ENCODE assay signal across 9 cellular contexts in the genomic region with DNA sequence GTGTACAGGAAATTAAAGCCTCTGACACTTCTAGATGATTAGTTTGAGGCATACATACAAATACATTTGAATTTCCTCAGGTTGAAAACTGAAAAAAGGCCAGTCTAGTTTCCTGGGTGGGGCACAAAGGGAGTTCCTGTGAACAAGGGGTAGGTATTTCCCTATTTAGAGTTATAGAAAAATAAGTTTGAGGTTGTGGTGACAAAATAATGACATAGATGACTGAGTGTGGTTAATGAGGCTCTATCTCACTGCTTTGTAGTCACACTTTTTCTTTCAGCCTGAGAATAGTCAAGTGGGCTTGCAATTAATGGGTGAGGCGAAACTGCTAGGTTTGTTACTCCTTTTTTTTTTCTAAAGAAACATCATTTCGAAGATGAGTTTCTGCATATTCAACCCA. TPM values are rescaled to one million over a fixed set of nuclear protein-coding genes. Genes with fewer than 3 reads are reported as not detected.
A peak's percentile ranks its signal among the peaks of the same experiment; 100 is the strongest.
DNase-seq lines count a peak whose midpoint lies in the region; ATAC-seq and TF ChIP-seq lines count a peak whose summit lies in the region.
"Had no signal": no experiment of that assay in that cellular context is flagged by ENCODE, and none has a peak within 500 bp of the region (broad histone marks: within the 10 kb centered on the region; RNA-seq: fewer than 3 reads in every experiment).

No MANE protein-coding gene starts in this region.

- in situ Hi-C loops in brain microvascular endothelial cell (cut with HindIII; ENCODE audit: low pct_ligation_motif_present, low sequenced_read_pairs), result no loop called here

- no peaks in the 10 kb centered on the region for H3K36me3 ChIP-seq in KMS-11 (ENCODE audit: insufficient read depth)
- H3K36me3 ChIP-seq in brain microvascular endothelial cell (replicated peaks), result no peaks in the 10 kb centered on the region
- H3K36me3 ChIP-seq: thoracic aorta had no signal

- peaks cover 49 to 52% of the 10 kb centered on the region in 2 donors for H3K4me1 Mint-ChIP-seq in effector memory CD8-positive, alpha-beta T cell (ENCODE audit: low read depth in 2 of 2)
- peaks cover 14% of the 10 kb centered on the region; the same call in 1 of the 2 replicates for H3K4me1 Mint-ChIP-seq in HFFc6 (ENCODE audit: low read depth)

- H3K27me3 ChIP-seq in KMS-11 (ENCODE audit: insufficient read depth, low read depth) (peaks cover 13% of the 10 kb centered on the region; the same call in 1 of the 2 replicates), brain microvascular endothelial cell (replicated peaks) (peaks cover 3% of the 10 kb centered on the region)

- H3K79me2 ChIP-seq in KMS-11 (ENCODE audit: insufficient read depth, low read depth), result no peaks in the 10 kb centered on the region

- H2AFZ ChIP-seq in KMS-11 (ENCODE audit: low read depth), result no peak overlapping the region

- H3K4me1 ChIP-seq in KMS-11 (ENCODE audit: low read depth, poor library complexity, severe bottlenecking), result peaks cover 39% of the 10 kb centered on the region

- no peaks in the 10 kb centered on the region for H3K27me3 Mint-ChIP-seq in effector memory CD8-positive, alpha-beta T cell
- peaks cover 4% of the 10 kb centered on the region for H3K27me3 Mint-ChIP-seq in HFFc6 (ENCODE audit: insufficient read depth)

- ATAC-seq in GM18508 (IDR thresholded peaks at IDR 0.05; ENCODE audit: insufficient read depth, unreplicated experiment), result peak; percentile 56
- ATAC-seq in GM21515 (IDR thresholded peaks at IDR 0.05; ENCODE audit: unreplicated experiment), result peak; percentile 62
- ATAC-seq in effector memory CD8-positive, alpha-beta T cell (replicated peaks), result peak; percentile 64
- ATAC-seq in sciatic nerve, result no peak

- intact Hi-C loops in sciatic nerve (cut with DNase I), result loop anchor here (10.0 kb wide), 2 partner anchors 87 to 217 kb away; no protein-coding TSS in a partner anchor

- TF ChIP-seq CTCF in KMS-11 (conservative IDR thresholded peaks at IDR 0.05; ENCODE audit: low read depth, low read length) (no peak), HFFc6 (IDR thresholded peaks at IDR 0.05) (no peak), brain microvascular endothelial cell (IDR thresholded peaks at IDR 0.05; ENCODE audit: low read depth, low read length, missing control alignments) (no peak)

- peak; percentile 37 to 48 (median 44) for DNase-seq in effector memory CD8-positive, alpha-beta T cell
- DNase-seq in kidney glomerular epithelial cell (lab: John Stamatoyannopoulos, UW) (no peak), HFFc6 (no peak), brain microvascular endothelial cell (no peak), sciatic nerve (ENCODE audit: low spot score) (no peak)

- H3K4me3 Mint-ChIP-seq in effector memory CD8-positive, alpha-beta T cell, result peak overlapping the region; percentile 71 to 83
- H3K4me3 Mint-ChIP-seq in HFFc6, result no peak overlapping the region

- peaks cover 19% of the 10 kb centered on the region for H3K36me3 Mint-ChIP-seq in effector memory CD8-positive, alpha-beta T cell (ENCODE audit: insufficient read depth)
- H3K36me3 Mint-ChIP-seq in HFFc6 (ENCODE audit: low read depth), result no peaks in the 10 kb centered on the region

- H3K4me2 ChIP-seq in KMS-11, result peak overlapping the region; percentile 76

- H4K20me1 ChIP-seq in KMS-11 (ENCODE audit: insufficient read depth), result no peaks in the 10 kb centered on the region

- H3K27ac Mint-ChIP-seq in effector memory CD8-positive, alpha-beta T cell, result peak overlapping the region; percentile 61 to 91
- no peak overlapping the region for H3K27ac Mint-ChIP-seq in HFFc6

- peak overlapping the region; percentile 34; the same call in 1 of the 2 replicates for H3K27ac ChIP-seq in KMS-11
- H3K27ac ChIP-seq in brain microvascular endothelial cell, result no peak overlapping the region
- H3K27ac ChIP-seq: thoracic aorta had no signal

- H3K9ac ChIP-seq in KMS-11, result no peak overlapping the region

- H3K9me3 Mint-ChIP-seq in effector memory CD8-positive, alpha-beta T cell, result no peaks in the 10 kb centered on the region
- no peaks in the 10 kb centered on the region; the same call in 1 of the 2 replicates for H3K9me3 Mint-ChIP-seq in HFFc6

- no peak overlapping the region for H3K4me3 ChIP-seq in KMS-11 (IDR thresholded peaks at IDR 0.05; ENCODE audit: insufficient read depth, low read depth, low read length)
- H3K4me3 ChIP-seq in brain microvascular endothelial cell (ENCODE audit: low read depth, low read length), result no peak overlapping the region
- H3K4me3 ChIP-seq: thoracic aorta had no signal

RNA-seq across cellular contexts. Expression of a gene that starts 4.3 kb away (rescaled TPM):
- 10 to 100 TPM in 4 of 6 experiments, 1 to 10 TPM in 2; 5.7 to 19.4 (median 14.4) TPM for total RNA-seq in HFFc6 (2021; fragmentation: NEBNext Ultra II Directional; extraction: Animal tissue kit (Norgen Biotek cat#: 25700))
- total RNA-seq in sciatic nerve, result 36.4 TPM

Comparison
In these comparisons a context has a peak if more than half of its experiments do, and no peak if none do; other contexts are left out.
1. DNase-seq: peak in effector memory CD8-positive, alpha-beta T cell (3 of 3); none in kidney glomerular epithelial cell (single experiment), HFFc6 (single experiment), brain microvascular endothelial cell (single experiment) and sciatic nerve (single experiment).